8 cellular contexts compared by ENCODE assay signal in the genomic region with DNA sequence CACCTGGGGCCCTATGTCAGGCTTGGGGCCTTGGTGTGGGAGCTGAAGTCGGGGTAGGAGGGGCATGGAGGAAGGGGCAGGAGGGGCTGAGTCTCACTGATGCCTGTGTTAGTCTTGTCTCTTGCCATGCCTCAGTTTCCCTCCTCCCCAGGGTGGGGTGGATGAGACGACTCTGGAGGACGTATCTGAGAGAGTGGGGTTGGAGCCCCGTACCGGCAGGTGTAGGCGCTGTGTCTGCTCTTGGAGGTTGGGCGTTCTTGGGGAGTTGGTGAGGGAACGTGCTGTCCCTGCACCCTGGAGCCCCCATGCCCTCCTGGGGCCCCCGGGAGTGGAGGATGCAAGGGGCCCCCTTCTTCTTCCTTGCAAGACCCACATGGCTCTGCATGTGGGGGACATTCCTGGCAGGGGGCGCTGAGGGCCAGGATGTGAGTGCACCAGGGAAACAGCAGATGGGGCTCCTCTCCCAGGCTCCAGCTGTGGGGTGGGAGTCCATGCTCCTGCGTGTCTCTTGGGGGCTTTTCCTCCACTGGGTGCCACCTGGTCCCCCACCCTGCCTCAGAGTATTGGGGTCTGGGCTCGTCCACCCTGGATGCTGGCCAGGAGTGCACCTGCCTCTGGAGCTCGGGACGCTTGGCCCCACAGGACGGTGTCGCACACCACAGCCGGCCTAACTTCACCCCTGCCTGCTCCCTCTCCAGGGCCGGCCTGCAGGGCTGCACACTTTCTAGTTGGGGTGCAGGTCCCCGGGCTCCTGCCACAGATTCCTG. TPM values are rescaled to one million over a fixed set of nuclear protein-coding genes. Genes with fewer than 3 reads are reported as not detected.
DNase-seq lines count a peak whose midpoint lies in the region; ATAC-seq, FAIRE-seq and TF ChIP-seq lines count a peak whose summit lies in the region.

No MANE protein-coding gene starts in this region.

- no peak for TF ChIP-seq POLR2A in K562 (conservative IDR thresholded peaks at IDR 0.05)

- H3K4me2 ChIP-seq in K562 (ENCODE audit: insufficient read depth, low read length): no peak overlapping the region
- H3K4me2 ChIP-seq in GM23248 (ENCODE audit: unreplicated experiment): no peak overlapping the region

- no peaks in the 10 kb centered on the region for H3K27me3 Mint-ChIP-seq in type B pancreatic cell

- H3K4me1 ChIP-seq in K562 (replicated peaks in 1 of 2; ENCODE audit: control insufficient read depth in 2 of 2, insufficient read depth in 2 of 2, low read length in 2 of 2) (peaks cover 17 to 69% of the 10 kb centered on the region in 2 experiments; a peak in 4 of 5 replicates), mucosa of rectum (ENCODE audit: control insufficient read depth in 2 of 2, insufficient read depth in 2 of 2, low read length in 2 of 2) (peaks cover 28 to 35% of the 10 kb centered on the region in 2 donors), GM23248 (ENCODE audit: insufficient read depth) (0 out of 2 replicates have a peak, but pooled peaks cover 5% of the 10 kb centered on the region)

- TF ChIP-seq EP300 in K562 (IDR thresholded peaks at IDR 0.05; ENCODE audit: low read length): no peak

- H4K20me1 ChIP-seq in K562 (replicated peaks; ENCODE audit: control insufficient read depth, insufficient read depth, low read length): no peaks in the 10 kb centered on the region
- no peaks in the 10 kb centered on the region for H4K20me1 ChIP-seq in GM23248 (ENCODE audit: insufficient read depth)

- WGBS in K562 (ENCODE audit: insufficient coverage, low coverage, missing lambda C conversion rate): 26% methylated on average over 14 of the region's 19 CpGs
- 60 to 65% methylated on average over 15 to 17 of the region's 19 CpGs for WGBS in GM23248 (ENCODE audit: low coverage in 1 of 2, low lambda C conversion rate in 2 of 2, missing lambda C conversion rate in 2 of 2), 2 experiments

- FAIRE-seq in K562 (lab: Jason Lieb, UNC): no peak

- H3K9me2 ChIP-seq in GM23248 (ENCODE audit: insufficient read depth): no peaks in the 10 kb centered on the region

- H3K36me3 ChIP-seq in K562 (ENCODE audit: control insufficient read depth, insufficient read depth, low read length): no peaks in the 10 kb centered on the region
- H3K36me3 ChIP-seq in mucosa of rectum (ENCODE audit: control insufficient read depth in 2 of 2, insufficient read depth in 2 of 2, low read length in 2 of 2): peaks cover 8 to 13% of the 10 kb centered on the region in 2 donors
- no peaks in the 10 kb centered on the region for H3K36me3 ChIP-seq in MG63
- H3K36me3 ChIP-seq in GM23248 (ENCODE audit: low read depth): no peaks in the 10 kb centered on the region

- in situ Hi-C loops in K562 (cut with MboI) (no loop called here), GM23248 (cut with MboI) (no loop called here)

- 0 out of 5 replicates have a peak, but pooled peaks cover 0 to 4% of the 10 kb centered on the region in 2 experiments for H3K27me3 ChIP-seq in K562 (ENCODE audit: control insufficient read depth in 2 of 2, insufficient read depth in 2 of 2, low read length in 2 of 2)
- H3K27me3 ChIP-seq in mucosa of rectum (ENCODE audit: control insufficient read depth in 2 of 2, insufficient read depth in 2 of 2, low read length in 2 of 2): no peaks in the 10 kb centered on the region
- no peaks in the 10 kb centered on the region for H3K27me3 ChIP-seq in MG63
- no peaks in the 10 kb centered on the region for H3K27me3 ChIP-seq in GM23248 (replicated peaks; ENCODE audit: insufficient read depth)

- H2AFZ ChIP-seq in K562 (ENCODE audit: low read depth, low read length): no peak overlapping the region
- no peak overlapping the region for H2AFZ ChIP-seq in GM23248

- no peaks in the 10 kb centered on the region for H3K9me3 ChIP-seq in K562 (replicated peaks; ENCODE audit: control insufficient read depth, insufficient read depth, low read depth, low read length)
- H3K9me3 ChIP-seq in mucosa of rectum (ENCODE audit: control insufficient read depth in 2 of 2, low read length in 2 of 2): no peaks in the 10 kb centered on the region
- H3K9me3 ChIP-seq in MG63: no peaks in the 10 kb centered on the region
- H3K9me3 ChIP-seq in GM23248 (ENCODE audit: low read depth): no peaks in the 10 kb centered on the region

- H3K9ac ChIP-seq in K562 (ENCODE audit: insufficient read depth in 1 of 2, low read depth in 2 of 2, low read length in 2 of 2) (no peak overlapping the region; a peak in 1 of 4 replicates), mucosa of rectum (ENCODE audit: low read depth in 1 of 2, low read length in 2 of 2) (peak overlapping the region; percentile 24 to 99), GM23248 (no peak overlapping the region)

- peak; percentile 77 to 83 for TF ChIP-seq RAD21 in K562 (CRISPR knock-in tag; conservative IDR thresholded peaks at IDR 0.05 in 1 of 2, IDR thresholded peaks at IDR 0.05 in 1 of 2)

- CTCF ChIA-PET in K562 (lab: Yijun Ruan, JAX; ENCODE audit: low intra/inter-chr PET ratio): interaction anchor here (0.6 to 2.7 kb wide), 4 partner anchors 140 to 727 kb away, joined by 3 to 22 read pairs (median 5); no protein-coding TSS in a partner anchor

- no peaks in the 10 kb centered on the region for H3K9me3 Mint-ChIP-seq in type B pancreatic cell

- H3K4me3 ChIP-seq in K562: no peak overlapping the region
- peak overlapping the region; percentile 92 to 100 for H3K4me3 ChIP-seq in mucosa of rectum (ENCODE audit: low read length in 2 of 2)
- H3K4me3 ChIP-seq in MG63: no peak overlapping the region
- no peak overlapping the region for H3K4me3 ChIP-seq in GM23248

- peaks cover 5% of the 10 kb centered on the region for H3K4me1 Mint-ChIP-seq in type B pancreatic cell (ENCODE audit: unreplicated experiment)

- no TSS peak for BruUV-seq in K562 (replicated peaks; lab: Mats Ljungman, UMichigan)

- no peak overlapping the region for H3K27ac ChIP-seq in K562 (ENCODE audit: extremely low read depth, low read depth, low read length)
- peak overlapping the region; percentile 98 to 99 for H3K27ac ChIP-seq in mucosa of rectum (ENCODE audit: low read depth in 2 of 2, low read length in 2 of 2)
- no peak overlapping the region for H3K27ac ChIP-seq in GM23248

- ATAC-seq in K562 (peak; percentile 44), GM19395 (IDR thresholded peaks at IDR 0.05; ENCODE audit: unreplicated experiment) (no peak)

- intact Hi-C loops in K562 (cut with micrococcal nuclease): no loop called here

- TF ChIP-seq CTCF in K562 (IDR thresholded peaks at IDR 0.05 in 2 of 3, conservative IDR thresholded peaks at IDR 0.05 in 1 of 3; ENCODE audit: insufficient read depth in 2 of 3, low read depth in 1 of 3, low read length in 3 of 3) (peak; percentile 77 to 97 (median 90)), type B pancreatic cell (conservative IDR thresholded peaks at IDR 0.05) (peak; percentile 52)

- POLR2A ChIA-PET in K562 (lab: Yijun Ruan, JAX): no interaction called here

- DNase-seq in GDM1 (lab: John Stamatoyannopoulos, UW) (peak; percentile 55), OCI-M1 (lab: John Stamatoyannopoulos, UW) (peak; percentile 33), K562 (ENCODE audit: extremely low read depth in 1 of 4, low spot score in 3 of 4) (peak; percentile 48 to 57 (median 54)), type B pancreatic cell (ENCODE audit: extremely low spot score, unreplicated experiment) (no peak), MG63 (no peak), GM23248 (no peak)

- H3K79me2 ChIP-seq in K562 (ENCODE audit: control insufficient read depth, insufficient read depth, low read length) (no peaks in the 10 kb centered on the region), GM23248 (ENCODE audit: insufficient read depth) (no peaks in the 10 kb centered on the region)

- H3K36me3 Mint-ChIP-seq in type B pancreatic cell: no peaks in the 10 kb centered on the region

- no peaks in the 10 kb centered on the region for H3K9me1 ChIP-seq in K562 (ENCODE audit: control insufficient read depth, insufficient read depth, low read length)

- H3K27ac Mint-ChIP-seq in type B pancreatic cell: no peak overlapping the region

- no peak overlapping the region for H3K4me3 Mint-ChIP-seq in type B pancreatic cell

- no peaks in the 10 kb centered on the region for H3F3A ChIP-seq in GM23248 (ENCODE audit: insufficient read depth)

RNA-seq across cellular contexts. Expression of a gene that starts 1.4 kb away (rescaled TPM):
- 2.5 and 7.5 TPM in 2 replicates for total RNA-seq in K562 (2011; cell fraction: chromatin; rRNA removed; ENCODE audit: low replicate concordance)
- total RNA-seq in K562 (2011; cell fraction: nucleolus; rRNA removed): 4.8 and 5.5 TPM in 2 replicates
- total RNA-seq in K562 (2011; cell fraction: nucleoplasm; rRNA removed): 3.3 and 3.4 TPM in 2 replicates
- 0.68 and 0.73 TPM in 2 replicates for total RNA-seq in K562 (2014; rRNA removed)
- total RNA-seq in K562 (2014; rRNA removed; fragmentation: Illumina TruSeq; extraction: Trizol): 0.11 and 0.16 TPM in 2 replicates
- 1.1 and 1.3 TPM in 2 replicates for total RNA-seq in K562 (2015; rRNA removed; fragmentation: Illumina TruSeq; extraction: Trizol)
- 1.8 and 2.1 TPM in 2 replicates for total RNA-seq in K562 (2021)
- polyA plus RNA-seq in K562 (2011; rRNA removed): 0.68 and 1.3 TPM in 2 replicates
- polyA plus RNA-seq in K562 (2011; cell fraction: cytosol; rRNA removed): 0.97 and 1.0 TPM in 2 replicates
- polyA plus RNA-seq in K562 (2011; cell fraction: nucleus; rRNA removed): 11.2 and 14.0 TPM in 2 replicates
- polyA plus RNA-seq in K562 (2012): 3.3 and 11.5 TPM in 2 replicates
- polyA plus RNA-seq in K562 (2014; fragmentation: Illumina TruSeq; extraction: Trizol): 0.58 and 0.89 TPM in 2 replicates
- polyA plus RNA-seq in K562 (2014; fragmentation: Nextera tagmentation; extraction: Ambion mirVana): not detected
- polyA plus RNA-seq in K562 (2014; rRNA removed): 1.6 and 2.3 TPM in 2 replicates
- 0.15 and 0.18 TPM in 2 replicates for polyA minus RNA-seq in K562 (2011; rRNA and poly(A)+ RNA removed)
- not detected in 2 replicates for polyA minus RNA-seq in K562 (2011; cell fraction: cytosol; rRNA and poly(A)+ RNA removed)
- polyA minus RNA-seq in K562 (2011; cell fraction: nucleus; rRNA and poly(A)+ RNA removed): 1.6 and 2.0 TPM in 2 replicates
- 4.2 and 8.5 TPM in 2 replicates for total RNA-seq in type B pancreatic cell (ENCODE audit: low replicate concordance)
- total RNA-seq in MG63 (2014; rRNA removed; shearing (Covaris generic); ENCODE audit: low replicate concordance): 0.15 and 4.5 TPM in 2 replicates
- 4.7 and 13.3 TPM in 2 replicates for total RNA-seq in GM23248 (2014; rRNA removed; shearing (Covaris generic))
- 7.8 and 7.9 TPM in 2 replicates for polyA plus RNA-seq in GM23248 (2016; fragmentation: Nextera tagmentation; extraction: Ambion mirVana)

RNA-seq across cellular contexts. Expression of a gene that starts 24.7 kb away (rescaled TPM):
- not detected in 2 replicates for total RNA-seq in K562 (2011; cell fraction: chromatin; rRNA removed; ENCODE audit: low replicate concordance)
- total RNA-seq in K562 (2011; cell fraction: nucleolus; rRNA removed): not detected in 2 replicates
- not detected in 2 replicates for total RNA-seq in K562 (2011; cell fraction: nucleoplasm; rRNA removed)
- total RNA-seq in K562 (2014; rRNA removed) (not detected in 2 replicates), K562 (2014; rRNA removed; fragmentation: Illumina TruSeq; extraction: Trizol) (not detected in 2 replicates), K562 (2015; rRNA removed; fragmentation: Illumina TruSeq; extraction: Trizol) (not detected in 2 replicates), K562 (2021) (not detected in 2 replicates), type B pancreatic cell (ENCODE audit: low replicate concordance) (4.5 and 5.1 TPM in 2 replicates)
- polyA plus RNA-seq in K562 (2011; rRNA removed) (not detected in 2 replicates), K562 (2014; fragmentation: Illumina TruSeq; extraction: Trizol) (not detected in 2 replicates), K562 (2014; fragmentation: Nextera tagmentation; extraction: Ambion mirVana) (not detected), K562 (2014; rRNA removed) (not detected in 2 replicates), GM23248 (2016; fragmentation: Nextera tagmentation; extraction: Ambion mirVana) (not detected in 2 replicates)
- 0.04 TPM in 1 of 2 replicates, not detected in the other for polyA plus RNA-seq in K562 (2011; cell fraction: cytosol; rRNA removed)
- polyA plus RNA-seq in K562 (2011; cell fraction: nucleus; rRNA removed): not detected in 2 replicates
- not detected in 2 replicates for polyA plus RNA-seq in K562 (2012)
- polyA minus RNA-seq in K562 (2011; rRNA and poly(A)+ RNA removed): not detected in 2 replicates
- polyA minus RNA-seq in K562 (2011; cell fraction: cytosol; rRNA and poly(A)+ RNA removed): not detected in 2 replicates
- not detected in 2 replicates for polyA minus RNA-seq in K562 (2011; cell fraction: nucleus; rRNA and poly(A)+ RNA removed)
- total RNA-seq in MG63 (2014; rRNA removed; shearing (Covaris generic); ENCODE audit: low replicate concordance): not detected in 2 replicates
- 1.1 TPM in 1 of 2 replicates, not detected in the other for total RNA-seq in GM23248 (2014; rRNA removed; shearing (Covaris generic))

RNA-seq across cellular contexts. Expression of a gene that starts 28.4 kb away (rescaled TPM):
- total RNA-seq in K562 (2011; cell fraction: chromatin; rRNA removed; ENCODE audit: low replicate concordance): 114 and 307 TPM in 2 replicates
- total RNA-seq in K562 (2011; cell fraction: nucleolus; rRNA removed): 194 and 202 TPM in 2 replicates
- total RNA-seq in K562 (2011; cell fraction: nucleoplasm; rRNA removed): 119 and 146 TPM in 2 replicates
- total RNA-seq in K562 (2014; rRNA removed) (39.6 and 50.7 TPM in 2 replicates), K562 (2014; rRNA removed; fragmentation: Illumina TruSeq; extraction: Trizol) (15.3 and 19.2 TPM in 2 replicates), K562 (2015; rRNA removed; fragmentation: Illumina TruSeq; extraction: Trizol) (29.7 and 32.0 TPM in 2 replicates), K562 (2021) (55.6 and 61.3 TPM in 2 replicates), type B pancreatic cell (ENCODE audit: low replicate concordance) (36.4 and 49.1 TPM in 2 replicates)
- polyA plus RNA-seq in K562 (2011; rRNA removed) (23.3 and 39.3 TPM in 2 replicates), K562 (2014; fragmentation: Illumina TruSeq; extraction: Trizol) (31.5 and 31.8 TPM in 2 replicates), K562 (2014; fragmentation: Nextera tagmentation; extraction: Ambion mirVana) (1 to 10 TPM in 1 of 2 experiments, under 1 TPM in 1; 0.93 to 1.4 TPM), K562 (2014; rRNA removed) (41.3 and 42.3 TPM in 2 replicates), GM23248 (2016; fragmentation: Nextera tagmentation; extraction: Ambion mirVana) (15.5 and 18.0 TPM in 2 replicates)
- polyA plus RNA-seq in K562 (2011; cell fraction: cytosol; rRNA removed): 21.3 and 25.3 TPM in 2 replicates
- 181 and 249 TPM in 2 replicates for polyA plus RNA-seq in K562 (2011; cell fraction: nucleus; rRNA removed)
- 28.4 and 32.3 TPM in 2 replicates for polyA plus RNA-seq in K562 (2012)
- 22.3 and 22.4 TPM in 2 replicates for polyA minus RNA-seq in K562 (2011; rRNA and poly(A)+ RNA removed)
- 35.2 and 42.6 TPM in 2 replicates for polyA minus RNA-seq in K562 (2011; cell fraction: cytosol; rRNA and poly(A)+ RNA removed)
- polyA minus RNA-seq in K562 (2011; cell fraction: nucleus; rRNA and poly(A)+ RNA removed): 116 and 142 TPM in 2 replicates
- total RNA-seq in MG63 (2014; rRNA removed; shearing (Covaris generic); ENCODE audit: low replicate concordance): 16.6 and 17.3 TPM in 2 replicates
- total RNA-seq in GM23248 (2014; rRNA removed; shearing (Covaris generic)): 29.7 and 35.5 TPM in 2 replicates

RNA-seq across cellular contexts. Expression of a gene that starts 31.8 kb away (rescaled TPM):
- total RNA-seq in K562 (2011; cell fraction: chromatin; rRNA removed; ENCODE audit: low replicate concordance): 4.0 and 14.5 TPM in 2 replicates
- 13.0 and 14.3 TPM in 2 replicates for total RNA-seq in K562 (2011; cell fraction: nucleolus; rRNA removed)
- 5.5 and 8.1 TPM in 2 replicates for total RNA-seq in K562 (2011; cell fraction: nucleoplasm; rRNA removed)
- total RNA-seq in K562 (2014; rRNA removed): 14.0 and 16.4 TPM in 2 replicates
- 3.3 and 4.1 TPM in 2 replicates for total RNA-seq in K562 (2014; rRNA removed; fragmentation: Illumina TruSeq; extraction: Trizol)
- total RNA-seq in K562 (2015; rRNA removed; fragmentation: Illumina TruSeq; extraction: Trizol): 11.8 TPM in 2 replicates
- total RNA-seq in K562 (2021): 25.3 and 28.1 TPM in 2 replicates
- 6.7 and 7.0 TPM in 2 replicates for polyA plus RNA-seq in K562 (2011; rRNA removed)
- polyA plus RNA-seq in K562 (2011; cell fraction: cytosol; rRNA removed): 9.9 and 25.7 TPM in 2 replicates
- 20.2 and 28.6 TPM in 2 replicates for polyA plus RNA-seq in K562 (2011; cell fraction: nucleus; rRNA removed)
- polyA plus RNA-seq in K562 (2012): 11.9 and 22.1 TPM in 2 replicates
- polyA plus RNA-seq in K562 (2014; fragmentation: Illumina TruSeq; extraction: Trizol): 15.2 and 16.6 TPM in 2 replicates
- 1 to 10 TPM in 1 of 2 experiments, under 1 TPM in 1; 0.99 to 1.7 TPM for polyA plus RNA-seq in K562 (2014; fragmentation: Nextera tagmentation; extraction: Ambion mirVana)
- polyA plus RNA-seq in K562 (2014; rRNA removed): 17.6 and 20.7 TPM in 2 replicates
- 1.8 and 4.0 TPM in 2 replicates for polyA minus RNA-seq in K562 (2011; rRNA and poly(A)+ RNA removed)
- 3.9 and 7.0 TPM in 2 replicates for polyA minus RNA-seq in K562 (2011; cell fraction: cytosol; rRNA and poly(A)+ RNA removed)
- polyA minus RNA-seq in K562 (2011; cell fraction: nucleus; rRNA and poly(A)+ RNA removed): 5.4 and 6.8 TPM in 2 replicates
- 33.7 and 40.3 TPM in 2 replicates for total RNA-seq in type B pancreatic cell (ENCODE audit: low replicate concordance)
- 9.6 and 12.3 TPM in 2 replicates for total RNA-seq in MG63 (2014; rRNA removed; shearing (Covaris generic); ENCODE audit: low replicate concordance)
- 8.5 and 11.3 TPM in 2 replicates for total RNA-seq in GM23248 (2014; rRNA removed; shearing (Covaris generic))
- 12.4 and 13.5 TPM in 2 replicates for polyA plus RNA-seq in GM23248 (2016; fragmentation: Nextera tagmentation; extraction: Ambion mirVana)

Comparison
In these comparisons a context has a peak if more than half of its experiments do, and no peak if none do; other contexts are left out.
1. DNase-seq: peak in GDM1 (single experiment), OCI-M1 (single experiment) and K562 (4 of 4); none in type B pancreatic cell (single experiment), MG63 (single experiment) and GM23248 (single experiment).
2. H3K27ac ChIP-seq: peak in mucosa of rectum (2 of 2); none in K562 (single experiment) and GM23248 (single experiment).
3. H3K4me3 ChIP-seq: peak in mucosa of rectum (2 of 2); none in K562 (single experiment), MG63 (single experiment) and GM23248 (single experiment).
4. H3K9ac ChIP-seq: peak in mucosa of rectum (2 of 2); none in K562 (0 of 2) and GM23248 (single experiment).